ENCODE assay signal across 8 cellular contexts in the genomic region with DNA sequence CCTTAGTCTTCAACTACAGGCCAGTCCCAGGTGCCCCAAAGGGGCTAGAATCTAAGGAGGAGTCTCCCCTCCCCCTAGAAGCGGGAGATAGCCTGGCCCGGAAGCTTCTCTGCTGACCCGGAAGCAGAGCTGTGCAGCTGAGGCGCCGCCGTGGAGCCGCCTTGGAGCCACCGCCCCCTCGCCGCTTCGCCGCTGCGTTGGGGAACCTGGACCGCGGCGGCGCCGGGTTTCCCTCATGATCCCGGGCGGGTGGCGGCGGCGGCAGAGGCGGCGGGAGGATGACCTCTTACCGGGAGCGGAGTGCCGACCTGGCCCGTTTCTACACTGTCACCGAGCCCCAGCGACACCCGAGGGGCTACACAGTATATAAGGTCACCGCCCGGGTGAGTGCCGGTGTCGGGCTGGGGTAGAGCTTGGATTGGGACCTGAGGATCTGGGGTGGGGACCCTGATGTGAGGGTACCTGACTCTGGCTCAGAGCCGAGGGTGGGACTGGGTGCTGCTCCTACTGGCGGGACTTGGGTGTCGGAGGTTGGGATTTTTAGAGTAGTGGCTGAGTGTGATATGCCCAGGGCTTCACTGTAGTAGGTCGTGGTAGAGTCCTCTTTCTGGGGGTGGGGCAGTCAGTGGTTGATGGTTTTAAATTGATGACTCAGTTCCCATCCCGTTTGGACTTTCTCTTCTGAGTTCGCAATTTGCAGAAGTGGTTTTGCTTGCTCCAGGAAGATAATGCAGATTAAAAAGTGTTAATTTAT. TPM values are rescaled to one million over a fixed set of nuclear protein-coding genes. Genes with fewer than 3 reads are reported as not detected.
DNase-seq lines count a peak whose midpoint lies in the region; ATAC-seq and TF ChIP-seq lines count a peak whose summit lies in the region.

A gene with protein sequence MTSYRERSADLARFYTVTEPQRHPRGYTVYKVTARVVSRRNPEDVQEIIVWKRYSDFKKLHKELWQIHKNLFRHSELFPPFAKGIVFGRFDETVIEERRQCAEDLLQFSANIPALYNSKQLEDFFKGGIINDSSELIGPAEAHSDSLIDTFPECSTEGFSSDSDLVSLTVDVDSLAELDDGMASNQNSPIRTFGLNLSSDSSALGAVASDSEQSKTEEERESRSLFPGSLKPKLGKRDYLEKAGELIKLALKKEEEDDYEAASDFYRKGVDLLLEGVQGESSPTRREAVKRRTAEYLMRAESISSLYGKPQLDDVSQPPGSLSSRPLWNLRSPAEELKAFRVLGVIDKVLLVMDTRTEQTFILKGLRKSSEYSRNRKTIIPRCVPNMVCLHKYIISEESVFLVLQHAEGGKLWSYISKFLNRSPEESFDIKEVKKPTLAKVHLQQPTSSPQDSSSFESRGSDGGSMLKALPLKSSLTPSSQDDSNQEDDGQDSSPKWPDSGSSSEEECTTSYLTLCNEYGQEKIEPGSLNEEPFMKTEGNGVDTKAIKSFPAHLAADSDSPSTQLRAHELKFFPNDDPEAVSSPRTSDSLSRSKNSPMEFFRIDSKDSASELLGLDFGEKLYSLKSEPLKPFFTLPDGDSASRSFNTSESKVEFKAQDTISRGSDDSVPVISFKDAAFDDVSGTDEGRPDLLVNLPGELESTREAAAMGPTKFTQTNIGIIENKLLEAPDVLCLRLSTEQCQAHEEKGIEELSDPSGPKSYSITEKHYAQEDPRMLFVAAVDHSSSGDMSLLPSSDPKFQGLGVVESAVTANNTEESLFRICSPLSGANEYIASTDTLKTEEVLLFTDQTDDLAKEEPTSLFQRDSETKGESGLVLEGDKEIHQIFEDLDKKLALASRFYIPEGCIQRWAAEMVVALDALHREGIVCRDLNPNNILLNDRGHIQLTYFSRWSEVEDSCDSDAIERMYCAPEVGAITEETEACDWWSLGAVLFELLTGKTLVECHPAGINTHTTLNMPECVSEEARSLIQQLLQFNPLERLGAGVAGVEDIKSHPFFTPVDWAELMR (plus strand): TSS at position 115 of the 754 bp plus-strand sequence. CDS start 164 bp downstream, at position 279.

- WGBS in ovary, 3 donors = 0% methylated on average over 34 to 42 of the region's 42 CpGs
- under 1% methylated on average over 42 of the region's 42 CpGs for WGBS in thymus

- DNase-seq in GM10266 (ENCODE audit: extremely low spot score) = peak; percentile 88
- DNase-seq in NB4 (ENCODE audit: low read depth) = peak; percentile 92
- DNase-seq in SKM-1 (lab: John Stamatoyannopoulos, UW; ENCODE audit: unreplicated experiment) = peak; percentile 92
- DNase-seq in head of caudate nucleus = peak; percentile 80 to 96 (median 91)
- peak; percentile 75 to 87 (median 78) for DNase-seq in ovary

- H3K27me3 ChIP-seq in ovary (no peaks in the 10 kb centered on the region), thymus (ENCODE audit: control insufficient read depth, insufficient read depth) (peaks cover 5% of the 10 kb centered on the region)

- H3K4me1 ChIP-seq in ovary (ENCODE audit: insufficient read depth) (peaks cover 2% of the 10 kb centered on the region), thymus (ENCODE audit: control insufficient read depth, insufficient read depth, low read length) (peaks cover 6% of the 10 kb centered on the region)

- peaks cover 5% of the 10 kb centered on the region for H3K9me3 Mint-ChIP-seq in activated naive CD8-positive, alpha-beta T cell (ENCODE audit: low read depth)

- no peak for TF ChIP-seq EP300 in ovary (IDR thresholded peaks at IDR 0.05)

- TF ChIP-seq POLR2A in NB4 (IDR thresholded peaks at IDR 0.05; ENCODE audit: extremely low read depth, insufficient read length) = no peak
- no peak for TF ChIP-seq POLR2A in ovary (IDR thresholded peaks at IDR 0.05)

- H3K27ac Mint-ChIP-seq in activated naive CD8-positive, alpha-beta T cell = peak within 1 kb of the TSS; percentile 96

- peak; percentile 99 for ATAC-seq in HG02571 (IDR thresholded peaks at IDR 0.05; ENCODE audit: unreplicated experiment)

- H3K9me3 ChIP-seq in ovary = no peaks in the 10 kb centered on the region
- no peaks in the 10 kb centered on the region for H3K9me3 ChIP-seq in thymus (ENCODE audit: control insufficient read depth)

- H3K4me3 Mint-ChIP-seq in activated naive CD8-positive, alpha-beta T cell = peak within 1 kb of the TSS; percentile 100

- TF ChIP-seq CTCF in GM10266 (IDR thresholded peaks at IDR 0.05; ENCODE audit: control insufficient read depth, insufficient read depth, low read depth, missing control alignments) (peak; percentile 1), NB4 (IDR thresholded peaks at IDR 0.05; ENCODE audit: low read depth, low read length) (no peak), ovary (IDR thresholded peaks at IDR 0.05) (no peak)

- intact Hi-C loops in head of caudate nucleus (cut with DNase I) = loop anchor here (2.0 kb wide), 1 partner anchor 37 kb away; a partner anchor contains a TSS
- intact Hi-C loops in ovary (cut with DNase I) = no loop called here

- H3K27ac ChIP-seq in ovary (peak within 1 kb of the TSS; percentile 30 to 47), thymus (ENCODE audit: low read depth) (peak within 1 kb of the TSS; percentile 84)

- peaks cover 14% of the 10 kb centered on the region for H3K27me3 Mint-ChIP-seq in activated naive CD8-positive, alpha-beta T cell

- peak within 1 kb of the TSS; percentile 88 for H3K4me3 ChIP-seq in NB4 (ENCODE audit: low read depth, low read length)
- peak within 1 kb of the TSS; percentile 88 for H3K4me3 ChIP-seq in ovary
- peak within 1 kb of the TSS; percentile 82 for H3K4me3 ChIP-seq in thymus (ENCODE audit: low read length)

- peaks cover 35% of the 10 kb centered on the region for H3K4me1 Mint-ChIP-seq in activated naive CD8-positive, alpha-beta T cell (ENCODE audit: low read depth)

- H3K36me3 Mint-ChIP-seq in activated naive CD8-positive, alpha-beta T cell = peaks cover 22% of the 10 kb centered on the region

- H3K36me3 ChIP-seq in ovary (no peaks in the 10 kb centered on the region), thymus (ENCODE audit: control insufficient read depth, insufficient read depth) (no peaks in the 10 kb centered on the region)

RNA-seq across cellular contexts. Expression of the gene that starts here (rescaled TPM):
- 10 to 100 TPM; 16.0 to 24.6 (median 19.2) TPM for total RNA-seq in ovary
- polyA plus RNA-seq in ovary (10 to 100 TPM in 1 of 2 donors, 1 to 10 TPM in 1; 6.8 to 15.2 TPM), thymus (7.2 TPM)

Comparison
In these comparisons a context has a peak if more than half of its experiments do, and no peak if none do; other contexts are left out.
1. Peak in every context shown above with its lines: DNase-seq, ATAC-seq, H3K4me3 ChIP-seq and H3K27ac ChIP-seq.